Comparison of ENCODE assay signal across 11 cellular contexts in the genomic region with DNA sequence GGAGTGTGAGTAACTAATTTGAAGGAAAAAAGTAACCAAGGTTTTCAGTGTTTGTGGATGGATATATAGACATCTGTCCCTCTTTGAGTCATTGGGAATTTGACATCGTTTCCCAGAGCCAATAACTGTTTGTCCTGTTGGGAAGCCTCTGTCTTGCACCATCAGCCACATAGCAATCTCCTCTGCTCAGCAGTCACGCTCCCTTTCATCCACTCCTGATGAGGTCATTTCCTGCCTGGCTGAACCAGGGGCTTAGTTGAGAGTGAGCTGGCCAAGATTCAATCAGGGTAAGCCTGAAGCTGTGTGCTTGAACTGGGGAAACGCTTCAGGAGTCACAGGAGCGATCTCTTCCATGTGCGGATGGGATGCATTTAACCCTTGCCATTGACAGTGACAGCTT.
A peak's percentile ranks its signal among the peaks of the same experiment; 100 is the strongest.
DNase-seq lines count a peak whose midpoint lies in the region; ATAC-seq and TF ChIP-seq lines count a peak whose summit lies in the region.
"Had no signal": no experiment of that assay in that cellular context is flagged by ENCODE, and none has a peak within 500 bp of the region (broad histone marks: within the 10 kb centered on the region; RNA-seq: fewer than 3 reads in every experiment).

No MANE protein-coding gene starts in this region.

- H3K4me1 ChIP-seq in SJCRH30, result no peaks in the 10 kb centered on the region

- ATAC-seq in HG03342 (IDR thresholded peaks at IDR 0.05; ENCODE audit: unreplicated experiment), result no peak
- ATAC-seq in GM18867 (IDR thresholded peaks at IDR 0.05; ENCODE audit: unreplicated experiment), result no peak
- no peak for ATAC-seq in HG03565 (IDR thresholded peaks at IDR 0.05; ENCODE audit: unreplicated experiment)

- DNase-seq in GM04504 (ENCODE audit: low read depth) (peak; percentile 87), SJCRH30 (peak; percentile 40 to 51), fibroblast of peridontal ligament (ENCODE audit: extremely low read depth) (peak; percentile 88), retinal pigment epithelial cell (ENCODE audit: low read depth) (peak; percentile 98), NOMO-1 treated with dmso at 0.1 percent for 144 hours (lab: John Stamatoyannopoulos, UW; ENCODE audit: unreplicated experiment) (no peak)
- DNase-seq: activated CD4-positive, alpha-beta T cell treated with anti-CD3 and anti-CD28 coated beads, Interleukin-2, amount 10 ng/mL, durations not matched to agents 24 days and 14 days; hippocampal formation; Right ventricle myocardium superior had no signal

- no peaks in the 10 kb centered on the region for H3K9me3 ChIP-seq in SJCRH30 (replicated peaks)

- no peaks in the 10 kb centered on the region for H3K36me3 ChIP-seq in SJCRH30

- H3K4me3 ChIP-seq in SJCRH30 (no peak overlapping the region), retinal pigment epithelial cell (ENCODE audit: low read length) (no peak overlapping the region)

- H3K27ac ChIP-seq in SJCRH30, result no peak overlapping the region

- no peak for TF ChIP-seq CTCF in retinal pigment epithelial cell (conservative IDR thresholded peaks at IDR 0.05; ENCODE audit: low read depth, low read length)

- no peaks in the 10 kb centered on the region for H3K27me3 ChIP-seq in SJCRH30
